ENCODE assay signal across 1 cellular context in genomic region chr19:55579766-55580621, GRCh38.
TF ChIP-seq lines count a peak whose summit lies in the region.

No MANE protein-coding gene starts in this region.

TF ChIP-seq in WTC11, 78 proteins besides CTCF, POLR2A, EP300 and RAD21 (continued from another document):
- TF ChIP-seq MAX (CRISPR knock-in tag; IDR thresholded peaks at IDR 0.05) (no peak), JAZF1 (CRISPR knock-in tag; IDR thresholded peaks at IDR 0.05) (no peak), CREB1 (CRISPR knock-in tag; IDR thresholded peaks at IDR 0.05) (no peak), TP53 (CRISPR knock-in tag; IDR thresholded peaks at IDR 0.05) (no peak), ZNF416 (CRISPR knock-in tag; IDR thresholded peaks at IDR 0.05) (no peak), GABPB1 (CRISPR knock-in tag; IDR thresholded peaks at IDR 0.05) (no peak), SMAD3 (CRISPR knock-in tag; IDR thresholded peaks at IDR 0.05; ENCODE audit: borderline replicate concordance) (no peak), SP1 (CRISPR knock-in tag; conservative IDR thresholded peaks at IDR 0.05) (no peak), JUN (CRISPR knock-in tag; IDR thresholded peaks at IDR 0.05) (no peak), ZNF423 (CRISPR knock-in tag; IDR thresholded peaks at IDR 0.05) (no peak), CREM (CRISPR knock-in tag; IDR thresholded peaks at IDR 0.05) (no peak), ZNF671 (CRISPR knock-in tag; IDR thresholded peaks at IDR 0.05) (no peak)
- TF ChIP-seq, protein P1, sequence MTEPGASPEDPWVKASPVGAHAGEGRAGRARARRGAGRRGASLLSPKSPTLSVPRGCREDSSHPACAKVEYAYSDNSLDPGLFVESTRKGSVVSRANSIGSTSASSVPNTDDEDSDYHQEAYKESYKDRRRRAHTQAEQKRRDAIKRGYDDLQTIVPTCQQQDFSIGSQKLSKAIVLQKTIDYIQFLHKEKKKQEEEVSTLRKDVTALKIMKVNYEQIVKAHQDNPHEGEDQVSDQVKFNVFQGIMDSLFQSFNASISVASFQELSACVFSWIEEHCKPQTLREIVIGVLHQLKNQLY (CRISPR knock-in tag; IDR thresholded peaks at IDR 0.05) = no peak
- TF ChIP-seq, protein P2, sequence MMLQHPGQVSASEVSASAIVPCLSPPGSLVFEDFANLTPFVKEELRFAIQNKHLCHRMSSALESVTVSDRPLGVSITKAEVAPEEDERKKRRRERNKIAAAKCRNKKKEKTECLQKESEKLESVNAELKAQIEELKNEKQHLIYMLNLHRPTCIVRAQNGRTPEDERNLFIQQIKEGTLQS (CRISPR knock-in tag; conservative IDR thresholded peaks at IDR 0.05) = no peak
- TF ChIP-seq, protein P3, sequence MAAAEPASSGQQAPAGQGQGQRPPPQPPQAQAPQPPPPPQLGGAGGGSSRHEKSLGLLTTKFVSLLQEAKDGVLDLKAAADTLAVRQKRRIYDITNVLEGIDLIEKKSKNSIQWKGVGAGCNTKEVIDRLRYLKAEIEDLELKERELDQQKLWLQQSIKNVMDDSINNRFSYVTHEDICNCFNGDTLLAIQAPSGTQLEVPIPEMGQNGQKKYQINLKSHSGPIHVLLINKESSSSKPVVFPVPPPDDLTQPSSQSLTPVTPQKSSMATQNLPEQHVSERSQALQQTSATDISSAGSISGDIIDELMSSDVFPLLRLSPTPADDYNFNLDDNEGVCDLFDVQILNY (CRISPR knock-in tag; IDR thresholded peaks at IDR 0.05) = no peak
- TF ChIP-seq, protein P4, sequence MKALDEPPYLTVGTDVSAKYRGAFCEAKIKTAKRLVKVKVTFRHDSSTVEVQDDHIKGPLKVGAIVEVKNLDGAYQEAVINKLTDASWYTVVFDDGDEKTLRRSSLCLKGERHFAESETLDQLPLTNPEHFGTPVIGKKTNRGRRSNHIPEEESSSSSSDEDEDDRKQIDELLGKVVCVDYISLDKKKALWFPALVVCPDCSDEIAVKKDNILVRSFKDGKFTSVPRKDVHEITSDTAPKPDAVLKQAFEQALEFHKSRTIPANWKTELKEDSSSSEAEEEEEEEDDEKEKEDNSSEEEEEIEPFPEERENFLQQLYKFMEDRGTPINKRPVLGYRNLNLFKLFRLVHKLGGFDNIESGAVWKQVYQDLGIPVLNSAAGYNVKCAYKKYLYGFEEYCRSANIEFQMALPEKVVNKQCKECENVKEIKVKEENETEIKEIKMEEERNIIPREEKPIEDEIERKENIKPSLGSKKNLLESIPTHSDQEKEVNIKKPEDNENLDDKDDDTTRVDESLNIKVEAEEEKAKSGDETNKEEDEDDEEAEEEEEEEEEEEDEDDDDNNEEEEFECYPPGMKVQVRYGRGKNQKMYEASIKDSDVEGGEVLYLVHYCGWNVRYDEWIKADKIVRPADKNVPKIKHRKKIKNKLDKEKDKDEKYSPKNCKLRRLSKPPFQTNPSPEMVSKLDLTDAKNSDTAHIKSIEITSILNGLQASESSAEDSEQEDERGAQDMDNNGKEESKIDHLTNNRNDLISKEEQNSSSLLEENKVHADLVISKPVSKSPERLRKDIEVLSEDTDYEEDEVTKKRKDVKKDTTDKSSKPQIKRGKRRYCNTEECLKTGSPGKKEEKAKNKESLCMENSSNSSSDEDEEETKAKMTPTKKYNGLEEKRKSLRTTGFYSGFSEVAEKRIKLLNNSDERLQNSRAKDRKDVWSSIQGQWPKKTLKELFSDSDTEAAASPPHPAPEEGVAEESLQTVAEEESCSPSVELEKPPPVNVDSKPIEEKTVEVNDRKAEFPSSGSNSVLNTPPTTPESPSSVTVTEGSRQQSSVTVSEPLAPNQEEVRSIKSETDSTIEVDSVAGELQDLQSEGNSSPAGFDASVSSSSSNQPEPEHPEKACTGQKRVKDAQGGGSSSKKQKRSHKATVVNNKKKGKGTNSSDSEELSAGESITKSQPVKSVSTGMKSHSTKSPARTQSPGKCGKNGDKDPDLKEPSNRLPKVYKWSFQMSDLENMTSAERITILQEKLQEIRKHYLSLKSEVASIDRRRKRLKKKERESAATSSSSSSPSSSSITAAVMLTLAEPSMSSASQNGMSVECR (CRISPR knock-in tag; IDR thresholded peaks at IDR 0.05; ENCODE audit: borderline replicate concordance) = no peak
